ENCODE assay signal across 31 cellular contexts in genomic region chr9:89916001-89916635, GRCh38.
DNase-seq lines count a peak whose midpoint lies in the region; ATAC-seq, FAIRE-seq and TF ChIP-seq lines count a peak whose summit lies in the region.
"Had no signal": no experiment of that assay in that cellular context is flagged by ENCODE, and none has a peak within 500 bp of the region (broad histone marks: within the 10 kb centered on the region; RNA-seq: fewer than 3 reads in every experiment).

No MANE protein-coding gene starts in this region.

- no peak overlapping the region for H2AK5ac ChIP-seq in H1 (ENCODE audit: low read depth, low read length)

- H4K20me1 ChIP-seq in H1 (replicated peaks in 1 of 2; ENCODE audit: control insufficient read depth in 1 of 2, insufficient read depth in 2 of 2, low read length in 2 of 2): no peaks in the 10 kb centered on the region

- no peak overlapping the region for H4K91ac ChIP-seq in H1 (replicated peaks; ENCODE audit: insufficient read length, low read length)

- H3K4me1 ChIP-seq in right atrium auricular region (no peaks in the 10 kb centered on the region), H1 (replicated peaks in 1 of 4; ENCODE audit: control insufficient read depth in 3 of 4, insufficient read depth in 4 of 4, low read length in 3 of 4) (peaks cover 0 to 4% (median 0%) of the 10 kb centered on the region in 4 experiments; a peak in 1 of 7 replicates)
- H3K4me1 ChIP-seq: uterus had no signal

- 72% methylated on average over 6 of the region's 6 CpGs; no CpG with 5 or more reads in 1 of the 2 experiments for WGBS in H1 (ENCODE audit: extremely low coverage in 1 of 2, insufficient coverage in 1 of 2, insufficient read length in 1 of 2, insufficient replicate concordance in 2 of 2, low coverage in 1 of 2, low lambda C conversion rate in 2 of 2, missing lambda C conversion rate in 1 of 2), 2 experiments

- no peak for TF ChIP-seq POLR2A in H1 (IDR thresholded peaks at IDR 0.05; ENCODE audit: control extremely low read depth in 1 of 2, low read depth in 2 of 2, low read length in 2 of 2)

- H3K36me3 ChIP-seq in right atrium auricular region: no peaks in the 10 kb centered on the region
- H3K36me3 ChIP-seq in H1 (ENCODE audit: control insufficient read depth in 2 of 4, insufficient read depth in 4 of 4, low read length in 3 of 4): no peaks in the 10 kb centered on the region
- H3K36me3 ChIP-seq: cardiac muscle cell, heart left ventricle, ovary, uterus had no signal

- no peak for TF ChIP-seq EP300 in H1 (IDR thresholded peaks at IDR 0.05; ENCODE audit: borderline replicate concordance in 1 of 2, low read depth in 2 of 2, low read length in 2 of 2)

- H3K79me1 ChIP-seq in H1 (ENCODE audit: low read depth, low read length): no peaks in the 10 kb centered on the region

- no peak for ATAC-seq in Right ventricle myocardium superior (ENCODE audit: poor library complexity)
- no peak for ATAC-seq in left lobe of liver
- ATAC-seq in HG02623 (IDR thresholded peaks at IDR 0.05; ENCODE audit: unreplicated experiment): no peak
- ATAC-seq: activated T-cell treated with anti-CD3 and anti-CD28 coated beads, Interleukin-2, amount 50 U/mL, for 4 hours; Panc1 had no signal

- H3K4ac ChIP-seq in H1 (replicated peaks; ENCODE audit: insufficient read length, low read depth, low read length): no peak overlapping the region

- DNase-seq in right atrium auricular region (ENCODE audit: low spot score): peak; percentile 52
- no peak for DNase-seq in Right ventricle myocardium superior
- DNase-seq in H1 (ENCODE audit: low read depth in 1 of 2, low spot score in 2 of 2): no peak
- peak; percentile 7 for DNase-seq in left lobe of liver (ENCODE audit: low spot score)
- DNase-seq in NCI-H1092 (lab: John Stamatoyannopoulos, UW): no peak
- DNase-seq in nucleus accumbens (lab: John Stamatoyannopoulos, UW): no peak
- no peak for DNase-seq in activated CD4-positive, alpha-beta T cell treated with anti-CD3 and anti-CD28 coated beads for 4 hours
- DNase-seq: activated gamma-delta T cell; activated naive CD8-positive, alpha-beta T cell treated with anti-CD3 and anti-CD28 coated beads, Interleukin-2, amount 10 ng/mL, durations not matched to agents 7 days and 5 days; activated T-cell treated with anti-CD3 and anti-CD28 coated beads, Interleukin-2, amount 50 U/mL, for 4 hours; aorta; effector memory CD4-positive, alpha-beta T cell; erythroblast; heart left ventricle; KBM-7; mammary epithelial cell; NCI-H1105 treated with DMSO at 0.1 percent for 48 hours; NCI-H2029; NCI-H2227 treated with DMSO at 0.1 percent for 48 hours; ovary; stimulated activated naive CD4-positive, alpha-beta T cell; testis; uterus had no signal

- no peaks in the 10 kb centered on the region for H3K23me2 ChIP-seq in H1 (ENCODE audit: low read depth, low read length)

- H3K4me3 ChIP-seq in right atrium auricular region: no peak overlapping the region
- H3K4me3 ChIP-seq in H1 (ENCODE audit: extremely low read depth in 1 of 4, insufficient read depth in 2 of 4, low read depth in 3 of 4, low read length in 4 of 4): no peak overlapping the region
- H3K4me3 ChIP-seq: cardiac muscle cell, GM12878, heart left ventricle, ovary, smooth muscle cell, testis, uterus had no signal

- H3K27me3 ChIP-seq in right atrium auricular region (no peaks in the 10 kb centered on the region), H1 (replicated peaks in 1 of 4; ENCODE audit: control insufficient read depth in 3 of 4, extremely low read depth in 1 of 4, insufficient read depth in 3 of 4, low read length in 3 of 4) (no peaks in the 10 kb centered on the region; a peak in 1 of 7 replicates)
- H3K27me3 ChIP-seq: cardiac muscle cell, heart left ventricle, ovary, testis, uterus had no signal

- H2BK12ac ChIP-seq in H1 (ENCODE audit: low read depth, low read length): no peak overlapping the region

- POLR2A ChIA-PET in H1 (lab: Charles Lee; ENCODE audit: partially characterized antibody): interaction anchor here (0.5 to 1.2 kb wide), 3 partner anchors 310 to 348 kb away, joined by 3 read pairs; partner anchors contain the start of gene GADD45G

- intact Hi-C loops in Right ventricle myocardium superior (cut with DNase I): loop anchor here (5.0 kb wide), 1 partner anchor 181 kb away; no protein-coding TSS in a partner anchor

- 0 out of 2 replicates have a peak overlapping the region, but pooled peaks have one; percentile 24 for H2AFZ ChIP-seq in H1 (ENCODE audit: low read length)

- H4K5ac ChIP-seq in H1 (ENCODE audit: insufficient read length, low read depth, low read length): no peak overlapping the region

- no peak overlapping the region for H2BK5ac ChIP-seq in H1 (ENCODE audit: low read depth, low read length)

- TF ChIP-seq CTCF in right atrium auricular region (IDR thresholded peaks at IDR 0.05): no peak
- no peak for TF ChIP-seq CTCF in H1 (IDR thresholded peaks at IDR 0.05; ENCODE audit: control extremely low read depth in 1 of 3, insufficient read depth in 1 of 3, low read depth in 1 of 3, low read length in 3 of 3)

- no peak for FAIRE-seq in H1 (lab: Jason Lieb, UNC)
- FAIRE-seq: colon, GM12878, H54 had no signal

- H2BK15ac ChIP-seq in H1 (ENCODE audit: low read length): no peak overlapping the region

- H3K18ac ChIP-seq in H1 (ENCODE audit: extremely low read depth, low read length): no peak overlapping the region

- H3K14ac ChIP-seq in H1 (ENCODE audit: insufficient read length): no peak overlapping the region

- H3K56ac ChIP-seq in H1 (replicated peaks; ENCODE audit: insufficient read length, low read depth, low read length): no peak overlapping the region

- H3K23ac ChIP-seq in H1 (ENCODE audit: insufficient read length): no peak overlapping the region

- TF ChIP-seq RAD21 in H1 (IDR thresholded peaks at IDR 0.05 in 1 of 2, conservative IDR thresholded peaks at IDR 0.05 in 1 of 2; ENCODE audit: low read depth in 2 of 2, low read length in 2 of 2): no peak

- no peaks in the 10 kb centered on the region for H3K9me3 ChIP-seq in right atrium auricular region
- no peaks in the 10 kb centered on the region for H3K9me3 ChIP-seq in H1 (ENCODE audit: insufficient read depth in 2 of 2, low read depth in 1 of 2, low read length in 1 of 2)
- H3K9me3 ChIP-seq: heart left ventricle, ovary, testis, uterus had no signal

- H3K9ac ChIP-seq in H1 (replicated peaks in 1 of 4; ENCODE audit: extremely low read depth in 1 of 4, low read depth in 3 of 4, low read length in 3 of 4): no peak overlapping the region

- no peaks in the 10 kb centered on the region for H3K79me2 ChIP-seq in H1 (ENCODE audit: control insufficient read depth in 1 of 2, insufficient read depth in 2 of 2, low read length in 2 of 2)

- CTCF ChIA-PET in H1 (lab: Charles Lee; ENCODE audit: partially characterized antibody): interaction anchor here (0.6 to 3.9 kb wide), 9 partner anchors 8 to 367 kb away, joined by 3 to 30 read pairs (median 8); no protein-coding TSS in a partner anchor

- peak overlapping the region in 1 of 2 experiments; percentile 15; a peak in 1 of 4 replicates for H3K4me2 ChIP-seq in H1 (ENCODE audit: insufficient read depth in 1 of 2, low read depth in 2 of 2, low read length in 2 of 2)
- H3K4me2 ChIP-seq: smooth muscle cell had no signal

- 0 out of 2 replicates have a peak overlapping the region, but pooled peaks have one; percentile 73 for H2BK20ac ChIP-seq in H1 (ENCODE audit: low read length)

- peak overlapping the region; percentile 38 for H2BK120ac ChIP-seq in H1 (replicated peaks; ENCODE audit: low read depth, low read length)

- no peak overlapping the region for H4K8ac ChIP-seq in H1 (ENCODE audit: extremely low read depth, insufficient read depth, low read length)

- no peak overlapping the region for H3K27ac ChIP-seq in right atrium auricular region
- H3K27ac ChIP-seq in H1 (ENCODE audit: low read depth, low read length): no peak overlapping the region
- H3K27ac ChIP-seq: cardiac muscle cell, heart left ventricle, HL-60, ovary, testis, uterus had no signal

TF ChIP-seq in H1, 55 proteins besides CTCF, POLR2A, EP300 and RAD21:
- TF ChIP-seq JUND (IDR thresholded peaks at IDR 0.05; ENCODE audit: low read length) (peak; percentile 63; the same call in 1 of the 2 replicates), SAP30 (IDR thresholded peaks at IDR 0.05; ENCODE audit: insufficient read depth, insufficient replicate concordance, low read length) (no peak)

Comparison
In these comparisons a context has a peak if more than half of its experiments do, and no peak if none do; other contexts are left out.
1. DNase-seq: peak in right atrium auricular region (single experiment) and left lobe of liver (single experiment); none in Right ventricle myocardium superior (single experiment), H1 (0 of 2), NCI-H1092 (single experiment), nucleus accumbens (0 of 56) and activated CD4-positive, alpha-beta T cell treated with anti-CD3 and anti-CD28 coated beads for 4 hours (0 of 2).